ENCODE assay signal across 14 cellular contexts in the genomic region with DNA sequence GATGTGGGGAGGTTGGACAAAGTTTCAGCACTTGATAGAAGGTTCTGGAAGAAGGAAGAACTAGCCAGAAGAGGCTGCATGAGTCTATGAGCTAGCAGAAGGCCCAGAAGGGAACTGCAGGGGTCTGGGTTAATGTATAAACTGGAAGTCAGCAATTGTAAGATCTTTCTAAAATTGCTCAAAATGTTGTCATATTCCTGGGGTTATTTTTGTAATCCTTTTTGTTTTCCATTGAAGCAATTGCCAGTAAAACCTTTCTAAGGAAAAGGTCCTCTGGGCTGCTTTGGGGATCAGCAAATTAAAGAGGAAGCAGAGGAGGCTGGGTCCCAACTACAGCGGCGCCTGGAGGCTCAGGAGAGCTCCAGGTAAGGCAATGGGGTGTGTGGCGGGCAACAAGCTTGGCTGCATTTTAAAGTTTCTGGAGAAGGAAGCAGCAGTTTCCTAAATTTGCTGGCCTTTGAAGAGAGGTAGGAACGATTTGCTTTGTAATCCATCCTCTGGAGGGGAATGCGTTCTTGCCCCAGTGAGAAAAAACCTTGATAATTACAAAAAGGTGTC. TPM values are rescaled to one million over a fixed set of nuclear protein-coding genes. Genes with fewer than 3 reads are reported as not detected.
A peak's percentile ranks its signal among the peaks of the same experiment; 100 is the strongest.
DNase-seq lines count a peak whose midpoint lies in the region; ATAC-seq, FAIRE-seq and TF ChIP-seq lines count a peak whose summit lies in the region.
"Had no signal": no experiment of that assay in that cellular context is flagged by ENCODE, and none has a peak within 500 bp of the region (broad histone marks: within the 10 kb centered on the region; RNA-seq: fewer than 3 reads in every experiment).

No MANE protein-coding gene starts in this region.

- 44 to 78% (median 62%) methylated on average over 5 of the region's 5 CpGs for WGBS in spleen, 5 donors

- H3K79me2 ChIP-seq in astrocyte (ENCODE audit: insufficient read depth, low read length), result no peaks in the 10 kb centered on the region

- H3K4me3 Mint-ChIP-seq in astrocyte (ENCODE audit: unreplicated experiment), result no peak overlapping the region
- no peak overlapping the region for H3K4me3 Mint-ChIP-seq in CD4-positive, alpha-beta T cell
- no peak overlapping the region for H3K4me3 Mint-ChIP-seq in stimulated activated naive B cell treated with anti-CD40 and anti-IgM and Interleukin-4, amounts not matched to agents 10 μg/mL and 1 μg/mL and 100 μg/mL, for 72 hours
- H3K4me3 Mint-ChIP-seq: activated T-helper 1 cell treated with anti-CD3 and anti-CD28 coated beads, Interleukin-12 subunit alpha, Interleukin-12 subunit beta, Interleukin-2, Interleukin-4 antibody, amounts not matched to agents 30 ng/mL and 10 ng/mL and 1 ng/mL, durations not matched to agents 14 hours and 24 hours and 36 hours; CD8-positive, alpha-beta T cell; stimulated activated memory B cell treated with anti-CD40 and anti-IgM and Interleukin-4, amounts not matched to agents 10 μg/mL and 1 μg/mL and 100 μg/mL, for 72 hours had no signal

- H3K4me2 ChIP-seq in astrocyte (ENCODE audit: low read length), result peak overlapping the region; percentile 76

- H3K27me3 ChIP-seq in astrocyte (ENCODE audit: insufficient read depth, low read length) (no peaks in the 10 kb centered on the region), spleen (replicated peaks in 1 of 7) (peaks cover 0 to 13% (median 0%) of the 10 kb centered on the region in 7 donors)
- no peaks in the 10 kb centered on the region for H3K27me3 ChIP-seq in CD4-positive, alpha-beta T cell (ENCODE audit: control insufficient read depth, insufficient read depth, low read length)

- TF ChIP-seq POLR2A in spleen (IDR thresholded peaks at IDR 0.05), result no peak

- peak overlapping the region; percentile 92 for H3K27ac Mint-ChIP-seq in astrocyte (ENCODE audit: unreplicated experiment)
- no peak overlapping the region for H3K27ac Mint-ChIP-seq in CD4-positive, alpha-beta T cell
- H3K27ac Mint-ChIP-seq in stimulated activated naive B cell treated with anti-CD40 and anti-IgM and Interleukin-4, amounts not matched to agents 10 μg/mL and 1 μg/mL and 100 μg/mL, for 72 hours, result no peak overlapping the region
- H3K27ac Mint-ChIP-seq: activated T-helper 1 cell treated with anti-CD3 and anti-CD28 coated beads, Interleukin-12 subunit alpha, Interleukin-12 subunit beta, Interleukin-2, Interleukin-4 antibody, amounts not matched to agents 30 ng/mL and 10 ng/mL and 1 ng/mL, durations not matched to agents 14 hours and 24 hours and 36 hours; CD8-positive, alpha-beta T cell; stimulated activated memory B cell treated with anti-CD40 and anti-IgM and Interleukin-4, amounts not matched to agents 10 μg/mL and 1 μg/mL and 100 μg/mL, for 72 hours had no signal

- no peak for ATAC-seq in CD4-positive, alpha-beta T cell (ENCODE audit: poor library complexity)
- ATAC-seq in stimulated activated naive B cell treated with anti-CD40 and anti-IgM and Interleukin-4, amounts not matched to agents 10 μg/mL and 1 μg/mL and 100 μg/mL, for 72 hours (replicated peaks), result no peak
- ATAC-seq in HG02759 (IDR thresholded peaks at IDR 0.05; ENCODE audit: unreplicated experiment), result no peak
- ATAC-seq: CD8-positive, alpha-beta T cell; stimulated activated memory B cell treated with anti-CD40 and anti-IgM and Interleukin-4, amounts not matched to agents 10 μg/mL and 1 μg/mL and 100 μg/mL, for 72 hours had no signal

- peaks cover 16% of the 10 kb centered on the region for H3K4me1 Mint-ChIP-seq in astrocyte (ENCODE audit: low read depth, unreplicated experiment)
- H3K4me1 Mint-ChIP-seq in CD4-positive, alpha-beta T cell (ENCODE audit: low read depth), result no peaks in the 10 kb centered on the region
- no peaks in the 10 kb centered on the region for H3K4me1 Mint-ChIP-seq in stimulated activated naive B cell treated with anti-CD40 and anti-IgM and Interleukin-4, amounts not matched to agents 10 μg/mL and 1 μg/mL and 100 μg/mL, for 72 hours
- H3K4me1 Mint-ChIP-seq: stimulated activated memory B cell treated with anti-CD40 and anti-IgM and Interleukin-4, amounts not matched to agents 10 μg/mL and 1 μg/mL and 100 μg/mL, for 72 hours had no signal

- H2AFZ ChIP-seq in astrocyte (ENCODE audit: low read depth, low read length), result no peak overlapping the region

- H3K9ac ChIP-seq in astrocyte (ENCODE audit: low read length), result peak overlapping the region; percentile 79

- H3K9me3 Mint-ChIP-seq in astrocyte (ENCODE audit: unreplicated experiment), result no peaks in the 10 kb centered on the region
- no peaks in the 10 kb centered on the region for H3K9me3 Mint-ChIP-seq in CD4-positive, alpha-beta T cell
- no peaks in the 10 kb centered on the region for H3K9me3 Mint-ChIP-seq in stimulated activated naive B cell treated with anti-CD40 and anti-IgM and Interleukin-4, amounts not matched to agents 10 μg/mL and 1 μg/mL and 100 μg/mL, for 72 hours
- H3K9me3 Mint-ChIP-seq: activated T-helper 1 cell treated with anti-CD3 and anti-CD28 coated beads, Interleukin-12 subunit alpha, Interleukin-12 subunit beta, Interleukin-2, Interleukin-4 antibody, amounts not matched to agents 30 ng/mL and 10 ng/mL and 1 ng/mL, durations not matched to agents 14 hours and 24 hours and 36 hours; CD8-positive, alpha-beta T cell; stimulated activated memory B cell treated with anti-CD40 and anti-IgM and Interleukin-4, amounts not matched to agents 10 μg/mL and 1 μg/mL and 100 μg/mL, for 72 hours had no signal

- no peak for FAIRE-seq in astrocyte (lab: Jason Lieb, UNC)

- H3K27ac ChIP-seq in astrocyte (ENCODE audit: low read depth, low read length) (peak overlapping the region; percentile 82), spleen (peak overlapping the region in 6 of 8 donors; percentile 26 to 67 (median 58))
- H3K27ac ChIP-seq in CD4-positive, alpha-beta T cell (ENCODE audit: low read depth, low read length), result no peak overlapping the region

- peaks cover 9% of the 10 kb centered on the region for H3K27me3 Mint-ChIP-seq in astrocyte (ENCODE audit: low read depth, unreplicated experiment)
- no peaks in the 10 kb centered on the region for H3K27me3 Mint-ChIP-seq in CD4-positive, alpha-beta T cell
- peaks cover 0 to under 1% of the 10 kb centered on the region in 2 donors for H3K27me3 Mint-ChIP-seq in stimulated activated naive B cell treated with anti-CD40 and anti-IgM and Interleukin-4, amounts not matched to agents 10 μg/mL and 1 μg/mL and 100 μg/mL, for 72 hours

- H3K4me1 ChIP-seq in astrocyte (ENCODE audit: insufficient read depth, low read length) (peaks cover 48% of the 10 kb centered on the region), spleen (peaks cover 0 to 43% (median 14%) of the 10 kb centered on the region in 6 donors)

- intact Hi-C loops in spleen (cut with DNase I; ENCODE audit: low total_unique reads), result no loop called here
- intact Hi-C loops in CD4-positive, alpha-beta T cell (cut with DNase I, micrococcal nuclease), result no loop called here

- TF ChIP-seq CTCF in GM13976 (IDR thresholded peaks at IDR 0.05; ENCODE audit: borderline replicate concordance, control extremely low read depth, extremely low read depth, insufficient read depth, missing control alignments) (no peak), astrocyte (IDR thresholded peaks at IDR 0.05; ENCODE audit: insufficient read depth, low read depth, low read length) (no peak), spleen (IDR thresholded peaks at IDR 0.05 in 8 of 11, conservative IDR thresholded peaks at IDR 0.05 in 3 of 11) (no peak)
- no peak for TF ChIP-seq CTCF in CD4-positive, alpha-beta T cell (IDR thresholded peaks at IDR 0.05)

- H3K36me3 ChIP-seq in astrocyte (ENCODE audit: insufficient read depth, low read length) (no peaks in the 10 kb centered on the region), spleen (peaks cover 0 to 13% (median 0%) of the 10 kb centered on the region in 6 donors)

- in situ Hi-C loops in GM13976 (cut with MboI; ENCODE audit: low sequenced_read_pairs, unreplicated experiment), result no loop called here

- CTCF ChIA-PET in CD4-positive, alpha-beta T cell (lab: Charles Lee), result no interaction called here

- POLR2A ChIA-PET in CD4-positive, alpha-beta T cell (lab: Charles Lee), result no interaction called here

- DNase-seq in GM13976 (ENCODE audit: low spot score) (peak; percentile 12), astrocyte (ENCODE audit: low read depth) (no peak), kidney glomerular epithelial cell (lab: John Stamatoyannopoulos, UW) (peak; percentile 84), spleen (no peak), HUDEP-2 (lab: John Stamatoyannopoulos, UW; ENCODE audit: unreplicated experiment in 76 of 76) (no peak)
- no peak for DNase-seq in CD4-positive, alpha-beta T cell
- no peak for DNase-seq in stimulated activated naive B cell treated with anti-CD40 and anti-IgM and Interleukin-4, amounts not matched to agents 10 μg/mL and 1 μg/mL and 100 μg/mL, for 72 hours
- DNase-seq: activated CD4-positive, CD25-positive, alpha-beta regulatory T cell; NCI-H2227 treated with DMSO at 0.1 percent for 48 hours; stimulated activated CD4-positive, alpha-beta T cell treated with anti-CD3 and anti-CD28 coated beads, Interleukin-15, amount 100 ng/mL, for 24 hours had no signal

- H3K9me3 ChIP-seq in astrocyte (ENCODE audit: insufficient read depth, low read depth, low read length) (no peaks in the 10 kb centered on the region), spleen (no peaks in the 10 kb centered on the region)
- H3K9me3 ChIP-seq in CD4-positive, alpha-beta T cell (ENCODE audit: control insufficient read depth, low read length), result no peaks in the 10 kb centered on the region

- no peaks in the 10 kb centered on the region for H4K20me1 ChIP-seq in astrocyte (ENCODE audit: insufficient read depth, low read length)

- peaks cover under 1% of the 10 kb centered on the region for H3K36me3 Mint-ChIP-seq in astrocyte (ENCODE audit: low read depth, unreplicated experiment)
- H3K36me3 Mint-ChIP-seq in CD4-positive, alpha-beta T cell (ENCODE audit: low read depth), result no peaks in the 10 kb centered on the region
- H3K36me3 Mint-ChIP-seq in stimulated activated naive B cell treated with anti-CD40 and anti-IgM and Interleukin-4, amounts not matched to agents 10 μg/mL and 1 μg/mL and 100 μg/mL, for 72 hours, result no peaks in the 10 kb centered on the region
- H3K36me3 Mint-ChIP-seq: CD8-positive, alpha-beta T cell; stimulated activated memory B cell treated with anti-CD40 and anti-IgM and Interleukin-4, amounts not matched to agents 10 μg/mL and 1 μg/mL and 100 μg/mL, for 72 hours had no signal

- no peak overlapping the region for H3K4me3 ChIP-seq in astrocyte (ENCODE audit: insufficient read depth, low read depth, low read length)
- H3K4me3 ChIP-seq in spleen, result no peak overlapping the region

RNA-seq across cellular contexts. Expression of gene ADAMTS15, which starts 29.3 kb away (rescaled TPM):
- total RNA-seq in astrocyte, result 10.0 and 13.8 TPM in 2 replicates
- 1 to 10 TPM; 1.1 to 6.9 (median 3.1) TPM for total RNA-seq in spleen
- 1 to 10 TPM in 1 of 3 donors, under 1 TPM in 2; 0.41 to 1.9 (median 0.43) TPM for polyA plus RNA-seq in spleen
- under 1 TPM; 0.08 to 0.11 TPM for total RNA-seq in CD4-positive, alpha-beta T cell
- total RNA-seq: activated T-helper 1 cell treated with anti-CD3 and anti-CD28 coated beads, Interleukin-12 subunit alpha, Interleukin-12 subunit beta, Interleukin-2, Interleukin-4 antibody, amounts not matched to agents 30 ng/mL and 10 ng/mL and 1 ng/mL, durations not matched to agents 14 hours and 24 hours and 36 hours; CD8-positive, alpha-beta T cell had no signal

RNA-seq across cellular contexts. Expression of gene ADAMTS8, which starts 49.3 kb away (rescaled TPM):
- 0.17 and 0.20 TPM in 2 replicates for total RNA-seq in astrocyte
- 1 to 10 TPM in 2 of 7 donors, under 1 TPM in 4, not detected in 1; 0.39 to 2.5 (median 0.73) TPM for total RNA-seq in spleen
- polyA plus RNA-seq in spleen, result 1 to 10 TPM in 1 of 3 donors, under 1 TPM in 2; 0.30 to 1.1 (median 0.48) TPM
- total RNA-seq in CD4-positive, alpha-beta T cell, result not detected
- total RNA-seq: activated T-helper 1 cell treated with anti-CD3 and anti-CD28 coated beads, Interleukin-12 subunit alpha, Interleukin-12 subunit beta, Interleukin-2, Interleukin-4 antibody, amounts not matched to agents 30 ng/mL and 10 ng/mL and 1 ng/mL, durations not matched to agents 14 hours and 24 hours and 36 hours; CD8-positive, alpha-beta T cell had no signal

Comparison
In these comparisons a context has a peak if more than half of its experiments do, and no peak if none do; other contexts are left out.
1. DNase-seq: peak in GM13976 (single experiment) and kidney glomerular epithelial cell (single experiment); none in astrocyte (single experiment), spleen (single experiment), CD4-positive, alpha-beta T cell (0 of 10), stimulated activated naive B cell treated with anti-CD40 and anti-IgM and Interleukin-4, amounts not matched to agents 10 μg/mL and 1 μg/mL and 100 μg/mL, for 72 hours (single experiment) and HUDEP-2 (0 of 76).